ENCODE assay signal across 19 cellular contexts in genomic region chr20:4071177-4071723, GRCh38. TPM values are rescaled to one million over a fixed set of nuclear protein-coding genes. Genes with fewer than 3 reads are reported as not detected.
DNase-seq lines count a peak whose midpoint lies in the region; ATAC-seq and TF ChIP-seq lines count a peak whose summit lies in the region.
"Had no signal": no experiment of that assay in that cellular context is flagged by ENCODE, and none has a peak within 500 bp of the region (broad histone marks: within the 10 kb centered on the region; RNA-seq: fewer than 3 reads in every experiment).

No MANE protein-coding gene starts in this region.

- no peak overlapping the region for H3K27ac ChIP-seq in right atrium auricular region
- peak overlapping the region in 53 of 59 donors; percentile 19 to 90 (median 72) for H3K27ac ChIP-seq in dorsolateral prefrontal cortex
- no peak overlapping the region for H3K27ac ChIP-seq in mesendoderm (ENCODE audit: low read depth, low read length)
- H3K27ac ChIP-seq in foreskin keratinocyte = no peak overlapping the region

- H3K4me1 ChIP-seq in right atrium auricular region (peaks cover 0 to under 1% of the 10 kb centered on the region in 2 donors), mesendoderm (ENCODE audit: control insufficient read depth, low read depth, low read length) (peaks cover 14% of the 10 kb centered on the region), foreskin keratinocyte (no peaks in the 10 kb centered on the region)
- H3K4me1 ChIP-seq: uterus had no signal

- no CpG with 5 or more reads among the region's 6 CpGs for WGBS in mesendoderm (ENCODE audit: extremely low coverage, insufficient coverage, low lambda C conversion rate)

- no peaks in the 10 kb centered on the region for H3K9me3 ChIP-seq in right atrium auricular region
- H3K9me3 ChIP-seq: uterus had no signal

- no peaks in the 10 kb centered on the region for H3K79me1 ChIP-seq in mesendoderm (ENCODE audit: low read length)

- DNase-seq in cardiac septum (ENCODE audit: low spot score) (peak; percentile 19), right atrium auricular region (ENCODE audit: low spot score) (no peak), dorsolateral prefrontal cortex (no peak), mesendoderm (no peak), foreskin keratinocyte (no peak), NCI-H748 treated with DMSO at 0.1 percent for 48 hours (lab: John Stamatoyannopoulos, UW) (no peak)
- DNase-seq: activated CD4-positive, alpha-beta T cell treated with anti-CD3 and anti-CD28 coated beads for 48 hours; amniotic stem cell; CD4-positive, CD25-positive, alpha-beta regulatory T cell; DMS153; HFFc6; naive thymus-derived CD8-positive, alpha-beta T cell; NCI-H2029 treated with DMSO at 0.1 percent for 48 hours; NK-92 treated with Interleukin-12 subunit alpha and Interleukin-12 subunit beta, amount 100 ng/mL, for 24 hours; stimulated activated CD4-positive, alpha-beta T cell treated with anti-CD3 and anti-CD28 coated beads, Interleukin-4, amount 100 ng/mL, for 24 hours had no signal

- intact Hi-C loops in cardiac septum (cut with DNase I) = loop anchor here (10.0 kb wide), 1 partner anchor 286 kb away; the partner anchor contains the start of genes CENPB and SPEF1
- intact Hi-C loops in dorsolateral prefrontal cortex (cut with DNase I) = loop anchor here (5.0 to 10.0 kb wide), 2 partner anchors 54 to 316 kb away; partner anchors contain the start of gene RNF24 (in 2 of the 2)

- H2BK15ac ChIP-seq in mesendoderm (replicated peaks; ENCODE audit: low read depth) = no peak overlapping the region

- no peaks in the 10 kb centered on the region for H3K36me3 ChIP-seq in right atrium auricular region
- H3K36me3 ChIP-seq in mesendoderm (ENCODE audit: control insufficient read depth, insufficient read depth, low read length) = no peaks in the 10 kb centered on the region
- H3K36me3 ChIP-seq: uterus had no signal

- peak overlapping the region; percentile 8 for H3K4ac ChIP-seq in mesendoderm (ENCODE audit: low read depth, low read length)

- H3K23ac ChIP-seq in mesendoderm (ENCODE audit: low read length) = no peak overlapping the region

- H2AK5ac ChIP-seq in mesendoderm (ENCODE audit: low read length) = no peak overlapping the region

- H3K9ac ChIP-seq in mesendoderm (ENCODE audit: low read length) = no peak overlapping the region

- H3K56ac ChIP-seq in mesendoderm (ENCODE audit: low read length) = peak overlapping the region; percentile 51

- H3K4me2 ChIP-seq in mesendoderm (ENCODE audit: low read length) = no peak overlapping the region

- H3K27me3 ChIP-seq in right atrium auricular region = no peaks in the 10 kb centered on the region
- no peaks in the 10 kb centered on the region for H3K27me3 ChIP-seq in dorsolateral prefrontal cortex
- no peaks in the 10 kb centered on the region for H3K27me3 ChIP-seq in mesendoderm (ENCODE audit: insufficient read depth, low read length, poor library complexity)
- H3K27me3 ChIP-seq in foreskin keratinocyte = peaks cover 7% of the 10 kb centered on the region
- H3K27me3 ChIP-seq: uterus had no signal

- H2BK5ac ChIP-seq in mesendoderm (ENCODE audit: low read length) = no peak overlapping the region

- no peak overlapping the region for H3K18ac ChIP-seq in mesendoderm (ENCODE audit: low read length)

- no peak overlapping the region for H4K5ac ChIP-seq in mesendoderm (ENCODE audit: low read length)

- peak overlapping the region; percentile 8 for H2BK120ac ChIP-seq in mesendoderm (ENCODE audit: low read depth, low read length)

- TF ChIP-seq CTCF in right atrium auricular region (IDR thresholded peaks at IDR 0.05) (no peak), dorsolateral prefrontal cortex (IDR thresholded peaks at IDR 0.05 in 54 of 56, conservative IDR thresholded peaks at IDR 0.05 in 2 of 56; ENCODE audit: low read depth in 1 of 56, partially characterized antibody in 56 of 56) (no peak), foreskin keratinocyte (conservative IDR thresholded peaks at IDR 0.05) (no peak)

- H4K8ac ChIP-seq in mesendoderm (ENCODE audit: low read depth, low read length) = no peak overlapping the region

- no peaks in the 10 kb centered on the region for H3K79me2 ChIP-seq in mesendoderm (ENCODE audit: control insufficient read depth, insufficient read depth, low read length)

- H3K4me3 ChIP-seq in right atrium auricular region (no peak overlapping the region), dorsolateral prefrontal cortex (no peak overlapping the region), mesendoderm (ENCODE audit: low read length) (no peak overlapping the region)
- H3K4me3 ChIP-seq: skin epidermis, uterus had no signal

- ATAC-seq in GM18868 (IDR thresholded peaks at IDR 0.05; ENCODE audit: unreplicated experiment) (no peak), HG03378 (IDR thresholded peaks at IDR 0.05; ENCODE audit: unreplicated experiment) (no peak), foreskin keratinocyte (no peak)
- ATAC-seq: naive thymus-derived CD8-positive, alpha-beta T cell had no signal

RNA-seq across cellular contexts. Expression of gene RNF24, which starts 55.9 kb away (rescaled TPM):
- 8.5 TPM for total RNA-seq in cardiac septum
- total RNA-seq in right atrium auricular region = 10 to 100 TPM in 1 of 2 donors, 1 to 10 TPM in 1; 6.5 to 14.9 TPM
- total RNA-seq in dorsolateral prefrontal cortex = 10 to 100 TPM; 25.7 to 63.7 (median 39.6) TPM
- polyA plus RNA-seq in mesendoderm (2013, experiment 1 of 2) = 13.8 TPM
- 13.2 TPM for polyA plus RNA-seq in mesendoderm (2013, experiment 2 of 2)
- 7.7 and 11.4 TPM in 2 replicates for total RNA-seq in foreskin keratinocyte
- 5.3 and 6.2 TPM in 2 replicates for polyA plus RNA-seq in foreskin keratinocyte

Comparison
In these comparisons a context has a peak if more than half of its experiments do, and no peak if none do; other contexts are left out.
1. H3K27ac ChIP-seq: peak in dorsolateral prefrontal cortex (53 of 59); none in right atrium auricular region (0 of 2), mesendoderm (single experiment) and foreskin keratinocyte (single experiment).